Comparison of ENCODE assay signal across 8 cellular contexts in genomic region chrX:65697915-65698796, GRCh38. TPM values are rescaled to one million over a fixed set of nuclear protein-coding genes. Genes with fewer than 3 reads are reported as not detected.
A peak's percentile ranks its signal among the peaks of the same experiment; 100 is the strongest.
DNase-seq lines count a peak whose midpoint lies in the region; ATAC-seq, FAIRE-seq and TF ChIP-seq lines count a peak whose summit lies in the region.

No MANE protein-coding gene starts in this region.

- peak overlapping the region; percentile 24; the same call in 2 of the 3 replicates for H3K4me2 ChIP-seq in A549

- H3K4me3 ChIP-seq in A549 (no peak overlapping the region), breast epithelium (peak overlapping the region in 1 of 3 donors; percentile 15), mucosa of rectum (ENCODE audit: low read length in 2 of 2) (no peak overlapping the region)

- TF ChIP-seq POLR2A in A549 (IDR thresholded peaks at IDR 0.05; ENCODE audit: low read length) = no peak
- no peak for TF ChIP-seq POLR2A in breast epithelium (IDR thresholded peaks at IDR 0.05)

- DNase-seq in A549 (ENCODE audit: low read depth in 1 of 2, low spot score in 1 of 2) (no peak), UCSD-AML1 (lab: John Stamatoyannopoulos, UW; ENCODE audit: unreplicated experiment) (peak; percentile 85), breast epithelium (ENCODE audit: low spot score in 2 of 2) (no peak), NCI-H2029 (lab: John Stamatoyannopoulos, UW) (no peak)
- DNase-seq in stimulated activated naive CD8-positive, alpha-beta T cell treated with anti-CD3 and anti-CD28 coated beads, Interleukin-15, amount 100 ng/mL, for 72 hours = peak; percentile 62 to 82

- TF ChIP-seq RAD21 in A549 (conservative IDR thresholded peaks at IDR 0.05 in 1 of 2, IDR thresholded peaks at IDR 0.05 in 1 of 2) = no peak

- H3K27me3 Mint-ChIP-seq in stimulated activated naive CD8-positive, alpha-beta T cell treated with anti-CD3 and anti-CD28 coated beads, Interleukin-15, amount 100 ng/mL, for 72 hours = no peaks in the 10 kb centered on the region

- TF ChIP-seq CTCF in A549 (IDR thresholded peaks at IDR 0.05) = no peak
- no peak for TF ChIP-seq CTCF in breast epithelium (IDR thresholded peaks at IDR 0.05)

- H3K4me1 ChIP-seq in A549 = peaks cover 43% of the 10 kb centered on the region
- H3K4me1 ChIP-seq in breast epithelium = no peaks in the 10 kb centered on the region
- peaks cover 7 to 18% of the 10 kb centered on the region in 2 donors for H3K4me1 ChIP-seq in mucosa of rectum (ENCODE audit: control insufficient read depth in 2 of 2, insufficient read depth in 2 of 2, low read length in 2 of 2)

- peak overlapping the region; percentile 12 to 93 for H3K27ac Mint-ChIP-seq in stimulated activated naive CD8-positive, alpha-beta T cell treated with anti-CD3 and anti-CD28 coated beads, Interleukin-15, amount 100 ng/mL, for 72 hours

- TF ChIP-seq EP300 in A549 (IDR thresholded peaks at IDR 0.05) = no peak

- peaks cover 98% of the 10 kb centered on the region for H3K4me1 Mint-ChIP-seq in stimulated activated naive CD8-positive, alpha-beta T cell treated with anti-CD3 and anti-CD28 coated beads, Interleukin-15, amount 100 ng/mL, for 72 hours

- no peaks in the 10 kb centered on the region for H3K36me3 ChIP-seq in breast epithelium
- no peaks in the 10 kb centered on the region for H3K36me3 ChIP-seq in mucosa of rectum (ENCODE audit: control insufficient read depth in 2 of 2, insufficient read depth in 2 of 2, low read length in 2 of 2)

- H3K4me3 Mint-ChIP-seq in stimulated activated naive CD8-positive, alpha-beta T cell treated with anti-CD3 and anti-CD28 coated beads, Interleukin-15, amount 100 ng/mL, for 72 hours = peak overlapping the region; percentile 73 to 78

- WGBS in A549 (ENCODE audit: missing lambda C conversion rate) = 84% methylated on average over 6 of the region's 6 CpGs

- H3K9me3 ChIP-seq in A549 = no peaks in the 10 kb centered on the region
- H3K9me3 ChIP-seq in breast epithelium = no peaks in the 10 kb centered on the region
- no peaks in the 10 kb centered on the region for H3K9me3 ChIP-seq in mucosa of rectum (ENCODE audit: control insufficient read depth in 2 of 2, low read length in 2 of 2)

- peak overlapping the region in 1 of 2 experiments; percentile 67; a peak in 4 of 6 replicates for H3K27ac ChIP-seq in A549
- peak overlapping the region; percentile 14 to 71 for H3K27ac ChIP-seq in breast epithelium
- peak overlapping the region; percentile 52 to 74 for H3K27ac ChIP-seq in mucosa of rectum (ENCODE audit: low read depth in 2 of 2, low read length in 2 of 2)

- intact Hi-C loops in breast epithelium (cut with DNase I; ENCODE audit: low total_unique reads) = no loop called here

- peaks cover 0 to 20% of the 10 kb centered on the region in 2 donors for H3K27me3 ChIP-seq in breast epithelium
- peaks cover 0 to 2% of the 10 kb centered on the region in 2 donors for H3K27me3 ChIP-seq in mucosa of rectum (ENCODE audit: control insufficient read depth in 2 of 2, insufficient read depth in 2 of 2, low read length in 2 of 2)

- POLR2A ChIA-PET in A549 (lab: Yijun Ruan, JAX) = no interaction called here

- CTCF ChIA-PET in A549 (lab: Yijun Ruan, JAX) = interaction anchor here (1.8 kb wide), 1 partner anchor 11 kb away, joined by 5 read pairs; no protein-coding TSS in a partner anchor

- FAIRE-seq in A549 (lab: Jason Lieb, UNC) = no peak

- no peaks in the 10 kb centered on the region for H3K9me3 Mint-ChIP-seq in stimulated activated naive CD8-positive, alpha-beta T cell treated with anti-CD3 and anti-CD28 coated beads, Interleukin-15, amount 100 ng/mL, for 72 hours

- H3K9ac ChIP-seq in mucosa of rectum (ENCODE audit: low read depth in 1 of 2, low read length in 2 of 2) = peak overlapping the region in 1 of 2 donors; percentile 15

- ATAC-seq in A549 = peak in 1 of 2 experiments; percentile 25; a peak in 3 of 6 replicates
- ATAC-seq in GM19438 (IDR thresholded peaks at IDR 0.05; ENCODE audit: low read depth, unreplicated experiment) = peak; percentile 64
- peak; percentile 47 for ATAC-seq in HG03565 (IDR thresholded peaks at IDR 0.05; ENCODE audit: unreplicated experiment)
- peak; percentile 92 for ATAC-seq in stimulated activated naive CD8-positive, alpha-beta T cell treated with anti-CD3 and anti-CD28 coated beads, Interleukin-15, amount 100 ng/mL, for 72 hours

TF ChIP-seq in A549, 52 proteins besides CTCF, POLR2A, EP300 and RAD21:
- no peak for TF ChIP-seq TFCP2L1 (CRISPR knock-in tag; IDR thresholded peaks at IDR 0.05)
- TF ChIP-seq EHMT2 (IDR thresholded peaks at IDR 0.05; ENCODE audit: low read depth) = no peak
- TF ChIP-seq BCL3 (IDR thresholded peaks at IDR 0.05) = no peak
- no peak for TF ChIP-seq MAFK (IDR thresholded peaks at IDR 0.05; ENCODE audit: partially characterized antibody)
- no peak for TF ChIP-seq ZNF302 (CRISPR knock-in tag; IDR thresholded peaks at IDR 0.05)
- no peak for TF ChIP-seq REST (IDR thresholded peaks at IDR 0.05)
- TF ChIP-seq MAX (IDR thresholded peaks at IDR 0.05) = no peak
- no peak for TF ChIP-seq EHF (CRISPR knock-in tag; IDR thresholded peaks at IDR 0.05)
- no peak for TF ChIP-seq FOXS1 (CRISPR knock-in tag; IDR thresholded peaks at IDR 0.05)
- no peak for TF ChIP-seq HES2 (IDR thresholded peaks at IDR 0.05)
- no peak for TF ChIP-seq BHLHE40 (IDR thresholded peaks at IDR 0.05; ENCODE audit: low read depth, low read length)
- no peak for TF ChIP-seq SMC3 (IDR thresholded peaks at IDR 0.05)
- TF ChIP-seq NPAS2 (CRISPR knock-in tag; IDR thresholded peaks at IDR 0.05; ENCODE audit: borderline replicate concordance) = no peak
- TF ChIP-seq ATOH8 (CRISPR knock-in tag; IDR thresholded peaks at IDR 0.05; ENCODE audit: low read depth) = no peak
- TF ChIP-seq PHF8 (IDR thresholded peaks at IDR 0.05; ENCODE audit: borderline replicate concordance, low read depth) = no peak
- no peak for TF ChIP-seq FOSL2 (IDR thresholded peaks at IDR 0.05)
- TF ChIP-seq FOSL2 (CRISPR knock-in tag; IDR thresholded peaks at IDR 0.05) = no peak
- TF ChIP-seq RARB (CRISPR knock-in tag; IDR thresholded peaks at IDR 0.05) = no peak
- no peak for TF ChIP-seq CHD2 (IDR thresholded peaks at IDR 0.05; ENCODE audit: low read length, partially characterized antibody)
- TF ChIP-seq RCOR1 (IDR thresholded peaks at IDR 0.05; ENCODE audit: low read depth, low read length) = no peak
- TF ChIP-seq TP53 (CRISPR knock-in tag; IDR thresholded peaks at IDR 0.05) = no peak

RNA-seq across cellular contexts. Expression of gene MSN, which starts 30.7 kb away (rescaled TPM):
- polyA plus RNA-seq in A549 (2011; rRNA removed) = 269 and 286 TPM in 2 replicates
- polyA plus RNA-seq in A549 (2012; cell fraction: cytosol; rRNA removed) = 133 and 148 TPM in 2 replicates
- 203 and 261 TPM in 2 replicates for polyA plus RNA-seq in A549 (2012; cell fraction: nucleus; rRNA removed)
- polyA plus RNA-seq in A549 (2017; fragmentation: RNase III; extraction: RNeasy Plus Mini Kit Qiagen cat#74134 plus additional on column Dnase treatment) = 250 to 289 TPM (median 285 TPM) in 3 replicates
- polyA minus RNA-seq in A549 (2011; rRNA and poly(A)+ RNA removed) = 271 and 285 TPM in 2 replicates
- 100 to 1,000 TPM; 132 to 190 (median 182) TPM for total RNA-seq in breast epithelium

Comparison
In these comparisons a context has a peak if more than half of its experiments do, and no peak if none do; other contexts are left out.
1. DNase-seq: peak in UCSD-AML1 (single experiment) and stimulated activated naive CD8-positive, alpha-beta T cell treated with anti-CD3 and anti-CD28 coated beads, Interleukin-15, amount 100 ng/mL, for 72 hours (2 of 2); none in A549 (0 of 2), breast epithelium (0 of 2) and NCI-H2029 (single experiment).